8 cellular contexts compared by ENCODE assay signal in genomic region chr3:53254190-53254809, GRCh38. TPM values are rescaled to one million over a fixed set of nuclear protein-coding genes. Genes with fewer than 3 reads are reported as not detected.
A peak's percentile ranks its signal among the peaks of the same experiment; 100 is the strongest.
DNase-seq lines count a peak whose midpoint lies in the region; ATAC-seq and TF ChIP-seq lines count a peak whose summit lies in the region.

No MANE protein-coding gene starts in this region.

- ATAC-seq in CD8-positive, alpha-beta T cell, result no peak
- ATAC-seq in activated T-cell treated with anti-CD3 and anti-CD28 coated beads, Interleukin-2, amount 50 U/mL, for 72 hours (replicated peaks in 1 of 2), result peak in 1 of 2 donors; percentile 4
- ATAC-seq in left cardiac atrium, result peak; percentile 2 to 3
- ATAC-seq in HG03095 (IDR thresholded peaks at IDR 0.05; ENCODE audit: unreplicated experiment), result no peak
- no peak for ATAC-seq in GM18511 (IDR thresholded peaks at IDR 0.05; ENCODE audit: unreplicated experiment)

- H3K4me1 Mint-ChIP-seq in CD8-positive, alpha-beta T cell (ENCODE audit: low read depth), result peaks cover 52% of the 10 kb centered on the region
- peaks cover 50% of the 10 kb centered on the region for H3K4me1 Mint-ChIP-seq in activated T-cell treated with anti-CD3 and anti-CD28 coated beads, Interleukin-2, amount 50 U/mL, for 72 hours (ENCODE audit: low read depth)

- CTCF ChIA-PET in CD8-positive, alpha-beta T cell (lab: Charles Lee), result interaction anchor here (0.7 to 1.5 kb wide), 3 partner anchors 9 to 58 kb away, joined by 3 to 6 read pairs (median 5); no protein-coding TSS in a partner anchor
- CTCF ChIA-PET in HEK293T (lab: Yijun Ruan, JAX), result interaction anchor here (0.9 kb wide), 1 partner anchor 46 kb away, joined by 5 read pairs; no protein-coding TSS in a partner anchor

- H3K9me3 Mint-ChIP-seq in CD8-positive, alpha-beta T cell, result no peaks in the 10 kb centered on the region
- H3K9me3 Mint-ChIP-seq in activated T-cell treated with anti-CD3 and anti-CD28 coated beads, Interleukin-2, amount 50 U/mL, for 72 hours, result no peaks in the 10 kb centered on the region

- H3K4me1 ChIP-seq in CD8-positive, alpha-beta T cell (ENCODE audit: insufficient read depth, low read length), result peaks cover 44% of the 10 kb centered on the region

- H3K9me3 ChIP-seq in CD8-positive, alpha-beta T cell (ENCODE audit: low read length), result no peaks in the 10 kb centered on the region

- peak overlapping the region; percentile 96 for H3K4me3 ChIP-seq in CD8-positive, alpha-beta T cell (ENCODE audit: low read depth, low read length)

- no peaks in the 10 kb centered on the region for H3K27me3 ChIP-seq in CD8-positive, alpha-beta T cell (ENCODE audit: insufficient read depth, low read length)

- peak overlapping the region; percentile 91 for H3K4me3 Mint-ChIP-seq in CD8-positive, alpha-beta T cell
- peak overlapping the region; percentile 92 to 95 for H3K4me3 Mint-ChIP-seq in activated T-cell treated with anti-CD3 and anti-CD28 coated beads, Interleukin-2, amount 50 U/mL, for 72 hours

- no peaks in the 10 kb centered on the region for H3K27me3 Mint-ChIP-seq in CD8-positive, alpha-beta T cell (ENCODE audit: low read depth)
- no peaks in the 10 kb centered on the region for H3K27me3 Mint-ChIP-seq in activated T-cell treated with anti-CD3 and anti-CD28 coated beads, Interleukin-2, amount 50 U/mL, for 72 hours (ENCODE audit: low read depth)

- no peak for DNase-seq in CD8-positive, alpha-beta T cell
- DNase-seq in HEK293T (ENCODE audit: extremely low spot score) (no peak), left cardiac atrium (no peak), putamen (ENCODE audit: low spot score) (peak; percentile 34), CD1c-positive myeloid dendritic cell (ENCODE audit: extremely low spot score) (no peak)
- DNase-seq in activated T-cell treated with anti-CD3 and anti-CD28 coated beads, Interleukin-2, amount 50 U/mL, for 72 hours, result peak in 1 of 2 donors; percentile 25

- peak overlapping the region; percentile 82 for H3K27ac Mint-ChIP-seq in CD8-positive, alpha-beta T cell
- peak overlapping the region; percentile 77 for H3K27ac Mint-ChIP-seq in activated T-cell treated with anti-CD3 and anti-CD28 coated beads, Interleukin-2, amount 50 U/mL, for 72 hours

- intact Hi-C loops in CD8-positive, alpha-beta T cell (cut with DNase I, micrococcal nuclease), result loop anchor here in 1 of 2 experiments (10.0 kb wide), 2 partner anchors 89 to 641 kb away; partner anchors contain the start of genes PRKCD and SELENOK
- intact Hi-C loops in left cardiac atrium (cut with DNase I), result no loop called here

- peak overlapping the region; percentile 58 for H3K27ac ChIP-seq in CD8-positive, alpha-beta T cell (ENCODE audit: low read depth, low read length)

- TF ChIP-seq CTCF in CD8-positive, alpha-beta T cell (IDR thresholded peaks at IDR 0.05), result no peak

- POLR2A ChIA-PET in CD8-positive, alpha-beta T cell (lab: Charles Lee), result interaction anchor here (0.6 kb wide), 2 partner anchors 9 to 799 kb away, joined by 3 to 4 read pairs; partner anchors contain the start of gene NISCH
- POLR2A ChIA-PET in HEK293T (lab: Yijun Ruan, JAX), result interaction anchor here (0.8 to 1.1 kb wide), 3 partner anchors 10 to 609 kb away, joined by 3 read pairs; no protein-coding TSS in a partner anchor

- no peaks in the 10 kb centered on the region for H3K36me3 ChIP-seq in CD8-positive, alpha-beta T cell (ENCODE audit: insufficient read depth, low read length)

- peaks cover 3% of the 10 kb centered on the region for H3K36me3 Mint-ChIP-seq in CD8-positive, alpha-beta T cell
- peaks cover 2% of the 10 kb centered on the region in 2 donors for H3K36me3 Mint-ChIP-seq in activated T-cell treated with anti-CD3 and anti-CD28 coated beads, Interleukin-2, amount 50 U/mL, for 72 hours (ENCODE audit: insufficient read depth in 2 of 2)

TF ChIP-seq in HEK293T, 16 proteins besides CTCF, POLR2A, EP300 and RAD21:
- TF ChIP-seq HDGF (IDR thresholded peaks at IDR 0.05; ENCODE audit: borderline replicate concordance) (0 out of 2 replicates have a peak, but pooled peaks have one; percentile 15), PKNOX1 (IDR thresholded peaks at IDR 0.05) (peak; percentile 32; the same call in 1 of the 2 replicates), ELF4 (IDR thresholded peaks at IDR 0.05) (no peak)

RNA-seq across cellular contexts. Expression of gene TKT, which starts 1.5 kb away (rescaled TPM):
- 10 to 100 TPM; 94.5 to 99.9 TPM for total RNA-seq in CD8-positive, alpha-beta T cell
- total RNA-seq in activated T-cell treated with anti-CD3 and anti-CD28 coated beads, Interleukin-2, amount 50 U/mL, for 72 hours, result 100 to 1,000 TPM; 252 to 274 TPM
- 10 to 100 TPM; 91.0 to 92.4 TPM for total RNA-seq in left cardiac atrium

Comparison
In these comparisons a context has a peak if more than half of its experiments do, and no peak if none do; other contexts are left out.
1. ATAC-seq: peak in left cardiac atrium (2 of 2); none in CD8-positive, alpha-beta T cell (single experiment), HG03095 (single experiment) and GM18511 (single experiment).